8 cellular contexts compared by ENCODE assay signal in the genomic region with DNA sequence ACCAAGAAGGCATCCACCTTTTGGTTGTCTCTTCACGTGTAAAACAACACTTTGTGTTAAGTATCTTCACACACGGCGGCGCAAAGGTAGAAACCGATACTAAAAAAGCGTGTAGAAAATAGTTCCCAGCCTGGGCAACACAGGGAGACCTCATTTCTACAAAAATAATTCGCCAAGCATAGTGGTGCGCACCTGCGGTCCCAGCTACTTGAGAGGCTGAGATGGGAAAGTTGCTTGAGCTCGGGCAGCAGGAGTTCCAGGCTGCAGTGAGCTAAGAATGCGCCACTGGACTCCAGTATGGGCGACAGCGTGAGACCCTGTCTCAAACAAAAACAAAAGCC. TPM values are rescaled to one million over a fixed set of nuclear protein-coding genes. Genes with fewer than 3 reads are reported as not detected.
DNase-seq lines count a peak whose midpoint lies in the region; ATAC-seq and TF ChIP-seq lines count a peak whose summit lies in the region.

No MANE protein-coding gene starts in this region.

- DNase-seq in activated B cell treated with CpG ODN at 0.5 μM for 24 hours = no peak
- DNase-seq in iPS DF 6.9 (ENCODE audit: low read depth, low spot score) = no peak
- no peak for DNase-seq in stimulated activated naive CD8-positive, alpha-beta T cell treated with anti-CD3 and anti-CD28 coated beads, Interleukin-15, amount 100 ng/mL, for 72 hours
- no peak for DNase-seq in NK-92 (lab: John Stamatoyannopoulos, UW; ENCODE audit: unreplicated experiment)
- DNase-seq in NCI-H1092 treated with DMSO at 0.1 percent for 48 hours (lab: John Stamatoyannopoulos, UW) = no peak
- no peak for DNase-seq in NCI-H146 treated with DMSO at 0.1 percent for 48 hours (lab: John Stamatoyannopoulos, UW; ENCODE audit: unreplicated experiment)

- peak overlapping the region; percentile 97 for H3K4me3 Mint-ChIP-seq in activated B cell treated with CpG ODN at 0.5 μM for 24 hours
- peak overlapping the region; percentile 94 to 97 for H3K4me3 Mint-ChIP-seq in stimulated activated naive CD8-positive, alpha-beta T cell treated with anti-CD3 and anti-CD28 coated beads, Interleukin-15, amount 100 ng/mL, for 72 hours

- ATAC-seq in GM18907 (IDR thresholded peaks at IDR 0.05; ENCODE audit: unreplicated experiment) = peak; percentile 29
- peak; percentile 26 for ATAC-seq in HG02943 (IDR thresholded peaks at IDR 0.05; ENCODE audit: low read depth, unreplicated experiment)
- ATAC-seq in activated B cell treated with CpG ODN at 0.5 μM for 24 hours (ENCODE audit: low read depth) = peak; percentile 10
- ATAC-seq in stimulated activated naive CD8-positive, alpha-beta T cell treated with anti-CD3 and anti-CD28 coated beads, Interleukin-15, amount 100 ng/mL, for 72 hours = peak; percentile 33

- no peaks in the 10 kb centered on the region for H3K27me3 ChIP-seq in iPS DF 6.9 (ENCODE audit: control insufficient read depth, insufficient read depth, low read length)

- peak overlapping the region; percentile 89; the same call in 1 of the 2 replicates for H3K4me3 ChIP-seq in iPS DF 6.9 (ENCODE audit: low read length)

- peaks cover 28% of the 10 kb centered on the region for H3K4me1 Mint-ChIP-seq in activated B cell treated with CpG ODN at 0.5 μM for 24 hours
- peaks cover 27% of the 10 kb centered on the region for H3K4me1 Mint-ChIP-seq in stimulated activated naive CD8-positive, alpha-beta T cell treated with anti-CD3 and anti-CD28 coated beads, Interleukin-15, amount 100 ng/mL, for 72 hours

- no peaks in the 10 kb centered on the region for H3K4me1 ChIP-seq in iPS DF 6.9 (ENCODE audit: control insufficient read depth, insufficient read depth, low read length)

- TF ChIP-seq CTCF in activated B cell treated with CpG ODN at 0.5 μM for 24 hours (IDR thresholded peaks at IDR 0.05) = no peak

- intact Hi-C loops in activated B cell treated with CpG ODN at 0.5 μM for 24 hours (cut with micrococcal nuclease) = loop anchor here (1.0 to 5.0 kb wide), 2 partner anchors 45 to 163 kb away; no protein-coding TSS in a partner anchor

- POLR2A ChIA-PET in activated B cell treated with CpG ODN at 0.5 μM for 24 hours (lab: Charles Lee) = interaction anchor here (0.5 to 3.9 kb wide), 13 partner anchors 9 to 451 kb away, joined by 3 to 235 read pairs (median 5); a partner anchor contains a TSS

- H3K9me3 ChIP-seq in iPS DF 6.9 (ENCODE audit: control insufficient read depth, insufficient read depth, low read length) = no peaks in the 10 kb centered on the region

- H3K27me3 Mint-ChIP-seq in activated B cell treated with CpG ODN at 0.5 μM for 24 hours = peaks cover 2% of the 10 kb centered on the region
- no peaks in the 10 kb centered on the region for H3K27me3 Mint-ChIP-seq in stimulated activated naive CD8-positive, alpha-beta T cell treated with anti-CD3 and anti-CD28 coated beads, Interleukin-15, amount 100 ng/mL, for 72 hours

- CTCF ChIA-PET in activated B cell treated with CpG ODN at 0.5 μM for 24 hours (lab: Charles Lee) = interaction anchor here (0.7 to 5.2 kb wide), 4 partner anchors 25 to 264 kb away, joined by 3 to 48 read pairs (median 6); a partner anchor contains a TSS

- no peak overlapping the region for H3K27ac ChIP-seq in iPS DF 6.9 (ENCODE audit: low read length)

- H3K27ac Mint-ChIP-seq in activated B cell treated with CpG ODN at 0.5 μM for 24 hours = peak overlapping the region; percentile 99
- peak overlapping the region; percentile 94 to 98 for H3K27ac Mint-ChIP-seq in stimulated activated naive CD8-positive, alpha-beta T cell treated with anti-CD3 and anti-CD28 coated beads, Interleukin-15, amount 100 ng/mL, for 72 hours

- peaks cover 20% of the 10 kb centered on the region for H3K36me3 Mint-ChIP-seq in activated B cell treated with CpG ODN at 0.5 μM for 24 hours (ENCODE audit: low read depth)

- H3K36me3 ChIP-seq in iPS DF 6.9 (ENCODE audit: control insufficient read depth, insufficient read depth, low read length) = no peaks in the 10 kb centered on the region

- H3K9me3 Mint-ChIP-seq in activated B cell treated with CpG ODN at 0.5 μM for 24 hours = no peaks in the 10 kb centered on the region
- H3K9me3 Mint-ChIP-seq in stimulated activated naive CD8-positive, alpha-beta T cell treated with anti-CD3 and anti-CD28 coated beads, Interleukin-15, amount 100 ng/mL, for 72 hours = no peaks in the 10 kb centered on the region

- WGBS in iPS DF 6.9 (ENCODE audit: insufficient coverage, insufficient read length) = no CpG with 5 or more reads among the region's 13 CpGs

RNA-seq across cellular contexts. Expression of a gene that starts 0.6 kb away (rescaled TPM):
- total RNA-seq in activated B cell treated with CpG ODN at 0.5 μM for 24 hours = 62.8 and 74.3 TPM in 2 replicates

RNA-seq across cellular contexts. Expression of a gene that starts 46.3 kb away (rescaled TPM):
- 4.7 and 6.4 TPM in 2 replicates for total RNA-seq in activated B cell treated with CpG ODN at 0.5 μM for 24 hours

RNA-seq across cellular contexts. Expression of a gene that starts 46.5 kb away (rescaled TPM):
- 0.11 TPM in 1 of 2 replicates, not detected in the other for total RNA-seq in activated B cell treated with CpG ODN at 0.5 μM for 24 hours
